ENCODE assay signal across 8 cellular contexts in the genomic region with DNA sequence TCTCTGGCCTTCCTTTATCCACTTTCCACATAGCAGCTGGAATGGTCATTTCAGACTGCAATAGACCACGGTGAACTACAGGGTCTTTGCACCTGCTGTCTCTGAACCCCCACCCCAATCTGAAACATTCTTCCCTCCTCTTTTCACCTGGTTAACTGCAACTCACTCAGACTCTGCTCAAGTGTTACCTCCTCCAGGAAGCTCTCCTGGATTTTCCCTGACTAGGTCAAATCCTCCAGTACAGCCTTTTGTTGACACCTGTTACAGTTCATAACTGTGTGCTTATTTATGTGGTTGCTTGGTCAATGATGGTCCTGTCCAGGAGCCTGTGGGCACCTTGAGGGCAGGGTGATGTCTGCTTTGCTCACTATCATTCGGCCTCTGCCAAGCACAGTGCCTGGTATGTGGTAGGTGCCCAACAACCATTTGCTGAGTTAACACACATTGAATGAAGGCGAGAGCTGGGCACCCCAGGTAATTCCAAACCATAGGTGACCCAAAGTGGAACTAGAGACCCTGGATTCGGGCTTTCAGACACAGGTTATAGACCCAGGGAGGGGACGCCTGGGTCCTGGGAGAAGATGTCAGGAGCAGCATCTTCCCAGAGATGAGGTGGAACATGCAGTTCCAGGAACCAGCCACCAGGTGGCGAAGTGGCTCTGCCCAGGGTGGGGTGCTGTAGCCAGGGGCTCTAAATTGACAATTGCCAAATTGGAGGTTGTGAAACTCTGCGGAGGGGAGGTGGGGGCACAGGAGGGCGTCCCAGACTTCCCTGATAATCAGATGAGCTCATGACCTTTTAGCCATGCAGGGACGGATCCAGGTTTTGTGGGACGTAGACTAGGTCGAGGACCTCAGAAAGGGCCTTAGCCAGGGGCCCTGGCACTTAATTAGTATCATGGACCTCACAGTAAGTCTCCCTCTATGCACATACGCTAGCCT. TPM values are rescaled to one million over a fixed set of nuclear protein-coding genes. Genes with fewer than 3 reads are reported as not detected.
DNase-seq lines count a peak whose midpoint lies in the region; ATAC-seq and TF ChIP-seq lines count a peak whose summit lies in the region.

No MANE protein-coding gene starts in this region.

- peak; percentile 53 to 82 (median 61) for DNase-seq in CD8-positive, alpha-beta memory T cell
- DNase-seq in HPDE6-E6E7 (ENCODE audit: extremely low spot score) (peak; percentile 69), SJCRH30 (peak; percentile 42 to 73), head of caudate nucleus (peak in 41 of 42 donors; percentile 65 to 93 (median 80)), pons (ENCODE audit: low spot score) (peak; percentile 53), upper lobe of right lung (peak; percentile 82)
- peak; percentile 79 for DNase-seq in activated naive CD4-positive, alpha-beta T cell treated with anti-CD3 and anti-CD28 coated beads, Interleukin-2, amount 10 ng/mL, durations not matched to agents 7 days and 5 days

- TF ChIP-seq CTCF in upper lobe of right lung (IDR thresholded peaks at IDR 0.05) = peak; percentile 98

- H3K4me1 ChIP-seq in CD8-positive, alpha-beta memory T cell (ENCODE audit: insufficient read depth, low read length) = no peaks in the 10 kb centered on the region
- H3K4me1 ChIP-seq in SJCRH30 (no peaks in the 10 kb centered on the region), upper lobe of right lung (no peaks in the 10 kb centered on the region)

- H3K9me3 Mint-ChIP-seq in CD8-positive, alpha-beta memory T cell = no peaks in the 10 kb centered on the region
- no peaks in the 10 kb centered on the region for H3K9me3 Mint-ChIP-seq in activated naive CD4-positive, alpha-beta T cell treated with anti-CD3 and anti-CD28 coated beads, Interleukin-2, amount 10 ng/mL, durations not matched to agents 7 days and 5 days

- intact Hi-C loops in head of caudate nucleus (cut with DNase I) = loop anchor here (5.0 kb wide), 2 partner anchors 42 to 77 kb away; a partner anchor contains a TSS
- intact Hi-C loops in upper lobe of right lung (cut with DNase I) = no loop called here

- H3K36me3 ChIP-seq in CD8-positive, alpha-beta memory T cell (ENCODE audit: insufficient read depth, low read length) = no peaks in the 10 kb centered on the region
- H3K36me3 ChIP-seq in SJCRH30 = no peaks in the 10 kb centered on the region
- H3K36me3 ChIP-seq in upper lobe of right lung = no peaks in the 10 kb centered on the region

- no peaks in the 10 kb centered on the region for H3K36me3 Mint-ChIP-seq in CD8-positive, alpha-beta memory T cell
- no peaks in the 10 kb centered on the region for H3K36me3 Mint-ChIP-seq in activated naive CD4-positive, alpha-beta T cell treated with anti-CD3 and anti-CD28 coated beads, Interleukin-2, amount 10 ng/mL, durations not matched to agents 7 days and 5 days

- no peaks in the 10 kb centered on the region for H3K27me3 Mint-ChIP-seq in CD8-positive, alpha-beta memory T cell
- peaks cover 8% of the 10 kb centered on the region for H3K27me3 Mint-ChIP-seq in activated naive CD4-positive, alpha-beta T cell treated with anti-CD3 and anti-CD28 coated beads, Interleukin-2, amount 10 ng/mL, durations not matched to agents 7 days and 5 days

- no peak overlapping the region for H3K4me3 Mint-ChIP-seq in CD8-positive, alpha-beta memory T cell
- H3K4me3 Mint-ChIP-seq in activated naive CD4-positive, alpha-beta T cell treated with anti-CD3 and anti-CD28 coated beads, Interleukin-2, amount 10 ng/mL, durations not matched to agents 7 days and 5 days = no peak overlapping the region

- H3K4me1 Mint-ChIP-seq in CD8-positive, alpha-beta memory T cell = peaks cover 0 to 3% (median 2%) of the 10 kb centered on the region in 3 donors
- no peaks in the 10 kb centered on the region for H3K4me1 Mint-ChIP-seq in activated naive CD4-positive, alpha-beta T cell treated with anti-CD3 and anti-CD28 coated beads, Interleukin-2, amount 10 ng/mL, durations not matched to agents 7 days and 5 days

- POLR2A ChIA-PET in CD8-positive, alpha-beta memory T cell (lab: Charles Lee) = no interaction called here

- CTCF ChIA-PET in CD8-positive, alpha-beta memory T cell (lab: Charles Lee) = interaction anchor here (0.7 to 4.2 kb wide), 21 partner anchors 9 to 212 kb away, joined by 3 to 38 read pairs (median 4); a partner anchor contains a TSS
- CTCF ChIA-PET in activated naive CD4-positive, alpha-beta T cell treated with anti-CD3 and anti-CD28 coated beads, Interleukin-2, amount 10 ng/mL, durations not matched to agents 7 days and 5 days (lab: Charles Lee) = interaction anchor here (0.7 to 4.2 kb wide), 15 partner anchors 9 to 288 kb away, joined by 3 to 56 read pairs (median 4); no protein-coding TSS in a partner anchor

- no peak overlapping the region for H3K27ac ChIP-seq in CD8-positive, alpha-beta memory T cell (ENCODE audit: low read depth, low read length)
- H3K27ac ChIP-seq in SJCRH30 = no peak overlapping the region
- no peak overlapping the region for H3K27ac ChIP-seq in upper lobe of right lung

- ATAC-seq in upper lobe of right lung (peak; percentile 92), HG02623 (IDR thresholded peaks at IDR 0.05; ENCODE audit: unreplicated experiment) (no peak)

- H3K9me3 ChIP-seq in CD8-positive, alpha-beta memory T cell (ENCODE audit: low read length) = no peaks in the 10 kb centered on the region
- no peaks in the 10 kb centered on the region for H3K9me3 ChIP-seq in SJCRH30 (replicated peaks)
- H3K9me3 ChIP-seq in upper lobe of right lung = no peaks in the 10 kb centered on the region

- no peaks in the 10 kb centered on the region for H3K27me3 ChIP-seq in CD8-positive, alpha-beta memory T cell (ENCODE audit: insufficient read depth, low read length, poor library complexity, severe bottlenecking)
- H3K27me3 ChIP-seq in SJCRH30 (no peaks in the 10 kb centered on the region), upper lobe of right lung (no peaks in the 10 kb centered on the region)

- H3K27ac Mint-ChIP-seq in CD8-positive, alpha-beta memory T cell = peak overlapping the region in 1 of 8 donors; percentile 73
- H3K27ac Mint-ChIP-seq in activated naive CD4-positive, alpha-beta T cell treated with anti-CD3 and anti-CD28 coated beads, Interleukin-2, amount 10 ng/mL, durations not matched to agents 7 days and 5 days = no peak overlapping the region

- no peak overlapping the region for H3K4me3 ChIP-seq in CD8-positive, alpha-beta memory T cell (ENCODE audit: low read length)
- H3K4me3 ChIP-seq in SJCRH30 (no peak overlapping the region), upper lobe of right lung (no peak overlapping the region)

RNA-seq across cellular contexts. Expression of a gene that starts 28.1 kb away (rescaled TPM):
- total RNA-seq in CD8-positive, alpha-beta memory T cell = not detected
- polyA plus RNA-seq in CD8-positive, alpha-beta memory T cell = not detected
- total RNA-seq in SJCRH30 (2014; rRNA removed; shearing (Covaris generic)) = 2.4 and 2.9 TPM in 2 replicates
- 4.5 TPM for total RNA-seq in upper lobe of right lung
